19 cellular contexts compared by ENCODE assay signal in genomic region chr17:36525888-36526287, GRCh38. TPM values are rescaled to one million over a fixed set of nuclear protein-coding genes. Genes with fewer than 3 reads are reported as not detected.
DNase-seq lines count a peak whose midpoint lies in the region; ATAC-seq, FAIRE-seq and TF ChIP-seq lines count a peak whose summit lies in the region.
"Had no signal": no experiment of that assay in that cellular context is flagged by ENCODE, and none has a peak within 500 bp of the region (broad histone marks: within the 10 kb centered on the region; RNA-seq: fewer than 3 reads in every experiment).

No MANE protein-coding gene starts in this region.

- H4K20me1 ChIP-seq in neural progenitor cell (ENCODE audit: low read depth): peaks cover 4% of the 10 kb centered on the region

- no peak overlapping the region for H2AFZ ChIP-seq in neural progenitor cell (replicated peaks)

- H3K36me3 Mint-ChIP-seq in endothelial cell (ENCODE audit: low read depth, unreplicated experiment) (peaks cover 12% of the 10 kb centered on the region), neural progenitor cell (peaks cover 24% of the 10 kb centered on the region)

- H3K27ac ChIP-seq in right atrium auricular region: no peak overlapping the region
- H3K27ac ChIP-seq in neural progenitor cell: no peak overlapping the region
- H3K27ac ChIP-seq: A549 had no signal

- TF ChIP-seq CTCF in right atrium auricular region (IDR thresholded peaks at IDR 0.05) (no peak), endothelial cell (IDR thresholded peaks at IDR 0.05; ENCODE audit: unreplicated experiment) (no peak), neural progenitor cell (IDR thresholded peaks at IDR 0.05) (no peak)

- H3K27me3 ChIP-seq in right atrium auricular region (no peaks in the 10 kb centered on the region), neural progenitor cell (no peaks in the 10 kb centered on the region)

- intact Hi-C loops in left cardiac atrium (cut with DNase I): no loop called here

- H3K9ac ChIP-seq in neural progenitor cell: no peak overlapping the region

- no peak for ATAC-seq in left cardiac atrium
- ATAC-seq: A549, HCT116, Panc1 had no signal

- no peaks in the 10 kb centered on the region for H3F3A ChIP-seq in neural progenitor cell (ENCODE audit: low read depth)

- no peak overlapping the region for H3K4me2 ChIP-seq in neural progenitor cell
- H3K4me2 ChIP-seq: A549 had no signal

- no peaks in the 10 kb centered on the region for H3K79me2 ChIP-seq in neural progenitor cell (ENCODE audit: low read depth)

- H3K4me3 Mint-ChIP-seq in endothelial cell (ENCODE audit: unreplicated experiment) (peak overlapping the region; percentile 21), neural progenitor cell (no peak overlapping the region)
- H3K4me3 Mint-ChIP-seq: CD4-positive, CD25-positive, alpha-beta regulatory T cell had no signal

- H3K9me3 Mint-ChIP-seq in endothelial cell (ENCODE audit: unreplicated experiment): no peaks in the 10 kb centered on the region
- no peaks in the 10 kb centered on the region for H3K9me3 Mint-ChIP-seq in neural progenitor cell
- H3K9me3 Mint-ChIP-seq: CD4-positive, CD25-positive, alpha-beta regulatory T cell had no signal

- peaks cover 3% of the 10 kb centered on the region for H3K4me1 Mint-ChIP-seq in endothelial cell (ENCODE audit: unreplicated experiment)
- H3K4me1 Mint-ChIP-seq in neural progenitor cell: no peaks in the 10 kb centered on the region

- H3K27me3 Mint-ChIP-seq in endothelial cell (ENCODE audit: unreplicated experiment) (peaks cover 2% of the 10 kb centered on the region), neural progenitor cell (ENCODE audit: insufficient read depth, low read depth) (no peaks in the 10 kb centered on the region)
- H3K27me3 Mint-ChIP-seq: CD4-positive, CD25-positive, alpha-beta regulatory T cell had no signal

- H3K9me3 ChIP-seq in right atrium auricular region: no peaks in the 10 kb centered on the region
- no peaks in the 10 kb centered on the region for H3K9me3 ChIP-seq in neural progenitor cell (ENCODE audit: low read depth)
- H3K9me3 ChIP-seq: A549 had no signal

- H3K4me3 ChIP-seq in right atrium auricular region (no peak overlapping the region), neural progenitor cell (no peak overlapping the region)
- H3K4me3 ChIP-seq: A549 had no signal

- DNase-seq in activated CD8-positive, alpha-beta memory T cell treated with anti-CD3 and anti-CD28 coated beads for 24 hours: peak; percentile 52
- DNase-seq in activated CD8-positive, alpha-beta memory T cell treated with anti-CD3 and anti-CD28 coated beads, Interleukin-2, amount 50 U/mL, for 4 hours: no peak
- DNase-seq in right atrium auricular region (ENCODE audit: low spot score) (peak; percentile 11), left cardiac atrium (no peak), endothelial cell (ENCODE audit: low spot score) (no peak), urothelium cell line (ENCODE audit: low spot score) (peak; percentile 2), neural progenitor cell (ENCODE audit: low spot score) (no peak), NCI-H526 treated with DMSO at 0.1 percent for 48 hours (lab: John Stamatoyannopoulos, UW) (no peak)
- DNase-seq: CD4-positive, CD25-positive, alpha-beta regulatory T cell; DMS53; NCI-H1417 treated with DMSO at 0.1 percent for 48 hours; NCI-H2029; NCI-H2171 treated with DMSO at 0.1 percent for 48 hours; NCI-H82 had no signal

- H3K36me3 ChIP-seq in right atrium auricular region (peaks cover 38% of the 10 kb centered on the region), neural progenitor cell (peaks cover 7% of the 10 kb centered on the region)

- FAIRE-seq in urothelium cell line (lab: Jason Lieb, UNC): no peak
- FAIRE-seq: A549, GM18507, GM19239 had no signal

- H3K27ac Mint-ChIP-seq in endothelial cell (ENCODE audit: unreplicated experiment): peak overlapping the region; percentile 5
- H3K27ac Mint-ChIP-seq in neural progenitor cell: no peak overlapping the region

- H3K4me1 ChIP-seq in right atrium auricular region: no peaks in the 10 kb centered on the region
- no peaks in the 10 kb centered on the region for H3K4me1 ChIP-seq in neural progenitor cell

RNA-seq across cellular contexts. Expression of gene MYO19, which starts 8.8 kb away (rescaled TPM):
- total RNA-seq in right atrium auricular region (10 to 100 TPM in 1 of 2 donors, 1 to 10 TPM in 1; 8.2 to 12.8 TPM), left cardiac atrium (10 to 100 TPM; 18.0 to 29.1 TPM), endothelial cell (ENCODE audit: unreplicated experiment) (60.3 TPM), neural progenitor cell (ENCODE audit: low replicate concordance) (72.4 and 101 TPM in 2 replicates)

RNA-seq across cellular contexts. Expression of gene PIGW, which starts 8.9 kb away (rescaled TPM):
- total RNA-seq in right atrium auricular region (1 to 10 TPM; 2.8 to 3.9 TPM), left cardiac atrium (1 to 10 TPM; 5.7 to 9.9 TPM), endothelial cell (ENCODE audit: unreplicated experiment) (5.4 TPM), neural progenitor cell (ENCODE audit: low replicate concordance) (7.0 and 10.2 TPM in 2 replicates)

RNA-seq across cellular contexts. Expression of gene GGNBP2, which starts 18.8 kb away (rescaled TPM):
- total RNA-seq in right atrium auricular region: 10 to 100 TPM; 26.7 to 30.1 TPM
- total RNA-seq in left cardiac atrium: 10 to 100 TPM; 44.3 to 50.6 TPM
- 84.4 TPM for total RNA-seq in endothelial cell (ENCODE audit: unreplicated experiment)
- 44.4 and 79.5 TPM in 2 replicates for total RNA-seq in neural progenitor cell (ENCODE audit: low replicate concordance)

RNA-seq across cellular contexts. Expression of gene ZNHIT3, which starts 39.4 kb away (rescaled TPM):
- 10 to 100 TPM; 16.4 to 17.6 TPM for total RNA-seq in right atrium auricular region
- total RNA-seq in left cardiac atrium: 10 to 100 TPM; 15.7 to 20.5 TPM
- total RNA-seq in endothelial cell (ENCODE audit: unreplicated experiment): 46.9 TPM
- total RNA-seq in neural progenitor cell (ENCODE audit: low replicate concordance): 68.4 and 83.5 TPM in 2 replicates

Comparison
In these comparisons a context has a peak if more than half of its experiments do, and no peak if none do; other contexts are left out.
1. DNase-seq: peak in activated CD8-positive, alpha-beta memory T cell treated with anti-CD3 and anti-CD28 coated beads for 24 hours (single experiment), right atrium auricular region (single experiment) and urothelium cell line (single experiment); none in activated CD8-positive, alpha-beta memory T cell treated with anti-CD3 and anti-CD28 coated beads, Interleukin-2, amount 50 U/mL, for 4 hours (single experiment), left cardiac atrium (single experiment), endothelial cell (single experiment), neural progenitor cell (single experiment) and NCI-H526 treated with DMSO at 0.1 percent for 48 hours (single experiment).